ENCODE assay signal across 14 cellular contexts in genomic region chr13:110382229-110382628, GRCh38.
DNase-seq lines count a peak whose midpoint lies in the region; FAIRE-seq and TF ChIP-seq lines count a peak whose summit lies in the region.
"Had no signal": no experiment of that assay in that cellular context is flagged by ENCODE, and none has a peak within 500 bp of the region (broad histone marks: within the 10 kb centered on the region; RNA-seq: fewer than 3 reads in every experiment).

No MANE protein-coding gene starts in this region.

- DNase-seq in H54 (ENCODE audit: insufficient read length, low spot score) (peak; percentile 76), SJCRH30 (peak in 1 of 2 experiments; percentile 36), fibroblast of lung (ENCODE audit: low read depth in 2 of 2) (peak; percentile 40 to 91), NCI-H2196 treated with DMSO at 0.1 percent for 48 hours (lab: John Stamatoyannopoulos, UW; ENCODE audit: unreplicated experiment) (no peak), substantia nigra (lab: John Stamatoyannopoulos, UW) (no peak), DMS79 (lab: John Stamatoyannopoulos, UW) (no peak), stomach (no peak)
- DNase-seq: effector memory CD8-positive, alpha-beta T cell; NCI-H2029 treated with DMSO at 0.1 percent for 48 hours; right lobe of liver; T-helper 17 cell had no signal

- H3K4me3 ChIP-seq in SJCRH30 = no peak overlapping the region
- H3K4me3 ChIP-seq in fibroblast of lung (replicated peaks in 1 of 4; ENCODE audit: control extremely low read depth in 1 of 4, insufficient read depth in 1 of 4, low read depth in 3 of 4, low read length in 4 of 4) = no peak overlapping the region
- no peak overlapping the region for H3K4me3 ChIP-seq in rectal smooth muscle tissue (ENCODE audit: low read length)
- H3K4me3 ChIP-seq in stomach = no peak overlapping the region
- H3K4me3 ChIP-seq: HAP-1, right lobe of liver had no signal

- no peak overlapping the region for H2AFZ ChIP-seq in fibroblast of lung (ENCODE audit: low read length)

- no peak for TF ChIP-seq CTCF in fibroblast of lung (conservative IDR thresholded peaks at IDR 0.05 in 1 of 2, IDR thresholded peaks at IDR 0.05 in 1 of 2; ENCODE audit: low read depth in 1 of 2, low read length in 2 of 2)
- TF ChIP-seq CTCF in stomach (IDR thresholded peaks at IDR 0.05) = no peak

- H3K36me3 ChIP-seq in SJCRH30 (peaks cover 2% of the 10 kb centered on the region; the same call in 1 of the 2 replicates), fibroblast of lung (ENCODE audit: control insufficient read depth, insufficient read depth, low read length) (no peaks in the 10 kb centered on the region), rectal smooth muscle tissue (ENCODE audit: control insufficient read depth, insufficient read depth, low read length) (peaks cover 3% of the 10 kb centered on the region), stomach (no peaks in the 10 kb centered on the region)
- H3K36me3 ChIP-seq: HAP-1, right lobe of liver had no signal

- H3K9ac ChIP-seq in fibroblast of lung (ENCODE audit: insufficient read depth, low read length) = no peak overlapping the region
- no peak overlapping the region for H3K9ac ChIP-seq in rectal smooth muscle tissue (ENCODE audit: low read length)

- intact Hi-C loops in stomach (cut with DNase I; ENCODE audit: low total_unique reads) = no loop called here

- peaks cover 9% of the 10 kb centered on the region for H3K79me2 ChIP-seq in fibroblast of lung (ENCODE audit: control insufficient read depth, insufficient read depth, low read length)

- TF ChIP-seq EP300 in stomach (IDR thresholded peaks at IDR 0.05) = no peak

- peak; percentile 33 for FAIRE-seq in H54 (lab: Jason Lieb, UNC)
- FAIRE-seq: GM12892 had no signal

- TF ChIP-seq POLR2A in H54 (IDR thresholded peaks at IDR 0.05; ENCODE audit: low read depth, low read length) = no peak
- no peak for TF ChIP-seq POLR2A in stomach (IDR thresholded peaks at IDR 0.05)

- no peaks in the 10 kb centered on the region for H3K9me3 ChIP-seq in SJCRH30 (replicated peaks)
- no peaks in the 10 kb centered on the region for H3K9me3 ChIP-seq in fibroblast of lung (ENCODE audit: control insufficient read depth, insufficient read depth, low read depth, low read length)
- H3K9me3 ChIP-seq in stomach = no peaks in the 10 kb centered on the region
- H3K9me3 ChIP-seq: HAP-1, right lobe of liver had no signal

- H3K27me3 ChIP-seq in SJCRH30 (no peaks in the 10 kb centered on the region), fibroblast of lung (ENCODE audit: control insufficient read depth, insufficient read depth, low read length) (no peaks in the 10 kb centered on the region), rectal smooth muscle tissue (ENCODE audit: control insufficient read depth, insufficient read depth, low read length) (no peaks in the 10 kb centered on the region), stomach (peaks cover 0 to 8% (median 0%) of the 10 kb centered on the region in 3 donors)
- H3K27me3 ChIP-seq: right lobe of liver had no signal

- 69 to 78% (median 73%) methylated on average over 3 of the region's 3 CpGs for WGBS in stomach, 5 donors

- no peaks in the 10 kb centered on the region for H4K20me1 ChIP-seq in fibroblast of lung (ENCODE audit: control insufficient read depth, extremely low read depth, insufficient read depth, low read length)

- peak overlapping the region; percentile 29 for H3K27ac ChIP-seq in SJCRH30
- peak overlapping the region; percentile 22 for H3K27ac ChIP-seq in fibroblast of lung (ENCODE audit: insufficient read depth, low read length)
- peak overlapping the region; percentile 27 for H3K27ac ChIP-seq in rectal smooth muscle tissue (ENCODE audit: low read depth, low read length)
- H3K27ac ChIP-seq in substantia nigra (ENCODE audit: low read depth, low read length, poor library complexity, severe bottlenecking) = no peak overlapping the region
- H3K27ac ChIP-seq in stomach = peak overlapping the region in 2 of 5 donors; percentile 52 to 75
- H3K27ac ChIP-seq: right lobe of liver had no signal

- no peak overlapping the region for H3K4me2 ChIP-seq in fibroblast of lung (ENCODE audit: extremely low read depth, insufficient read depth, low read length)

- peaks cover 39% of the 10 kb centered on the region for H3K4me1 ChIP-seq in SJCRH30
- peaks cover 20% of the 10 kb centered on the region for H3K4me1 ChIP-seq in fibroblast of lung (ENCODE audit: control insufficient read depth, extremely low read depth, insufficient read depth, low read length)
- peaks cover 21% of the 10 kb centered on the region for H3K4me1 ChIP-seq in rectal smooth muscle tissue (ENCODE audit: control insufficient read depth, insufficient read depth, low read length)
- H3K4me1 ChIP-seq in stomach = peaks cover 3 to 38% (median 20%) of the 10 kb centered on the region in 4 donors
- H3K4me1 ChIP-seq: HAP-1, right lobe of liver had no signal

Comparison
In these comparisons a context has a peak if more than half of its experiments do, and no peak if none do; other contexts are left out.
1. DNase-seq: peak in H54 (single experiment) and fibroblast of lung (2 of 2); none in NCI-H2196 treated with DMSO at 0.1 percent for 48 hours (single experiment), substantia nigra (0 of 49), DMS79 (single experiment) and stomach (single experiment).